ENCODE assay signal across 26 cellular contexts in the genomic region with DNA sequence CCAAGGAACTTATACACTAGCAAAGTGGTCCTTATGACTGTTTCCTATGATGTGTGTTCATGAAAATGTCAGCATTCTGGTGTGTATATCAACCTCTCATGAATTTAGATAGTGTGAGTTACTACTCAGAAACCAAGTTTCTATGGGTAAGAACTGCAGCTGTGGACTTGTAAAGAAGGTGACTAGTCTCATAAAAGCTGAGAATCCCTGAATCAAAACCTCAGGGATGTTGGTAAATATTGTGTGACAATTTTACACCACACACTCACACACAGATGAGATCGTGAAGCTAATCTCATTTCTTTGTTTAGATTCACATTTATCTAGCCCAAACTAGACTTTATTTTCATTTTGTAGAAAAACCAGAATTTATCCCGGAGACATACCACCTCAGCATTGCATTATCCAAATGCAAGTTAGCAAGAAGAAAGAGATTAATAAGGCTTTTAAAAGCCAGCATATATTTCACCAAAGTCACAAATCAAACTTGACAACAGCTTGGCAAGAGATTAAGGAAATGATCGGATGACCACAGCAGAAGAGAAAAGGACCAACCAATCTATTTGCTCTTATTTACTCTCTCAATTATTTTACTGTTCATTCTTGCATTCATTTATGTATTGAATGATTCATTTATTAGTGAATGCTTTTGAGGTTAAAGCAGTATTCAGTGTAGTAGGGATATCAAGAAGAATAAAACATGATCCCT.
"Had no signal": no experiment of that assay in that cellular context is flagged by ENCODE, and none has a peak within 500 bp of the region (broad histone marks: within the 10 kb centered on the region; RNA-seq: fewer than 3 reads in every experiment).

No MANE protein-coding gene starts in this region.

- H3K4me1 ChIP-seq: right atrium auricular region had no signal

- H3K4me3 ChIP-seq: breast epithelium, coronary artery, gastroesophageal sphincter, heart right ventricle, mucosa of descending colon, neural progenitor cell, prostate gland, right atrium auricular region, skin epidermis, suprapubic skin had no signal

- H3K4me1 Mint-ChIP-seq: activated B cell treated with CpG ODN at 0.5 μM for 24 hours; activated CD4-positive, alpha-beta memory T cell treated with anti-CD3 and anti-CD28 coated beads, Interleukin-2, amount 10 ng/mL, durations not matched to agents 7 days and 5 days; memory B cell; naive B cell had no signal

- H3K36me3 ChIP-seq: breast epithelium, gastroesophageal sphincter, heart right ventricle, neural progenitor cell, prostate gland, right atrium auricular region, suprapubic skin had no signal

- H3K27ac ChIP-seq: coronary artery, gastroesophageal sphincter, heart right ventricle, neural progenitor cell, prostate gland, right atrium auricular region, suprapubic skin had no signal

- H3K9ac ChIP-seq: neural progenitor cell had no signal

- H3K36me3 Mint-ChIP-seq: memory B cell, naive B cell had no signal

- H2AFZ ChIP-seq: neural progenitor cell had no signal

- H3K27me3 ChIP-seq: breast epithelium, gastroesophageal sphincter, heart right ventricle, neural progenitor cell, right atrium auricular region, suprapubic skin had no signal

- DNase-seq: activated B cell treated with CpG ODN at 0.5 μM for 24 hours; activated CD4-positive, alpha-beta memory T cell treated with anti-CD3 and anti-CD28 coated beads, Interleukin-2, amount 10 ng/mL, durations not matched to agents 7 days and 5 days; activated CD4-positive, alpha-beta T cell treated with anti-CD3 and anti-CD28 coated beads for 48 hours; activated naive CD4-positive, alpha-beta T cell treated with anti-CD3 and anti-CD28 coated beads for 36 hours; activated T-cell treated with anti-CD3 and anti-CD28 coated beads, Interleukin-2, amount 50 U/mL, for 1 hour; aorta; heart right ventricle; immature natural killer cell; left ventricle myocardium superior; mucosa of descending colon; naive B cell; stimulated activated CD4-positive, alpha-beta T cell treated with anti-CD3 and anti-CD28 coated beads, Interleukin-2, amount 100 ng/mL, for 48 hours; T-helper 1 cell; T-helper 9 cell; trophoblast cell had no signal

- H3K9me3 ChIP-seq: breast epithelium, gastroesophageal sphincter, mucosa of descending colon, prostate gland, suprapubic skin had no signal

- H3K27me3 Mint-ChIP-seq: activated B cell treated with CpG ODN at 0.5 μM for 24 hours; activated CD4-positive, alpha-beta memory T cell treated with anti-CD3 and anti-CD28 coated beads, Interleukin-2, amount 10 ng/mL, durations not matched to agents 7 days and 5 days; memory B cell; stimulated activated naive CD8-positive, alpha-beta T cell treated with anti-CD3 and anti-CD28 coated beads, Interleukin-15, Interleukin-2, amounts not matched to agents 100 ng/mL and 50 ng/mL, for 24 hours had no signal

- H3K9me3 Mint-ChIP-seq: activated B cell treated with CpG ODN at 0.5 μM for 24 hours, immature natural killer cell had no signal

- H3K27ac Mint-ChIP-seq: activated B cell treated with CpG ODN at 0.5 μM for 24 hours; activated CD4-positive, alpha-beta memory T cell treated with anti-CD3 and anti-CD28 coated beads, Interleukin-2, amount 10 ng/mL, durations not matched to agents 7 days and 5 days; activated naive CD4-positive, alpha-beta T cell treated with anti-CD3 and anti-CD28 coated beads for 36 hours; immature natural killer cell; memory B cell; naive B cell; neural progenitor cell; stimulated activated naive CD8-positive, alpha-beta T cell treated with anti-CD3 and anti-CD28 coated beads, Interleukin-15, Interleukin-2, amounts not matched to agents 100 ng/mL and 50 ng/mL, for 24 hours had no signal

- H3K4me2 ChIP-seq: neural progenitor cell had no signal

- H3K4me3 Mint-ChIP-seq: activated B cell treated with CpG ODN at 0.5 μM for 24 hours; activated CD4-positive, alpha-beta memory T cell treated with anti-CD3 and anti-CD28 coated beads, Interleukin-2, amount 10 ng/mL, durations not matched to agents 7 days and 5 days; activated naive CD4-positive, alpha-beta T cell treated with anti-CD3 and anti-CD28 coated beads for 36 hours; immature natural killer cell; memory B cell; naive B cell; neural progenitor cell; stimulated activated naive CD8-positive, alpha-beta T cell treated with anti-CD3 and anti-CD28 coated beads, Interleukin-15, Interleukin-2, amounts not matched to agents 100 ng/mL and 50 ng/mL, for 24 hours had no signal

- FAIRE-seq: endometrium had no signal
